ENCODE assay signal across 1 cellular context in the genomic region with DNA sequence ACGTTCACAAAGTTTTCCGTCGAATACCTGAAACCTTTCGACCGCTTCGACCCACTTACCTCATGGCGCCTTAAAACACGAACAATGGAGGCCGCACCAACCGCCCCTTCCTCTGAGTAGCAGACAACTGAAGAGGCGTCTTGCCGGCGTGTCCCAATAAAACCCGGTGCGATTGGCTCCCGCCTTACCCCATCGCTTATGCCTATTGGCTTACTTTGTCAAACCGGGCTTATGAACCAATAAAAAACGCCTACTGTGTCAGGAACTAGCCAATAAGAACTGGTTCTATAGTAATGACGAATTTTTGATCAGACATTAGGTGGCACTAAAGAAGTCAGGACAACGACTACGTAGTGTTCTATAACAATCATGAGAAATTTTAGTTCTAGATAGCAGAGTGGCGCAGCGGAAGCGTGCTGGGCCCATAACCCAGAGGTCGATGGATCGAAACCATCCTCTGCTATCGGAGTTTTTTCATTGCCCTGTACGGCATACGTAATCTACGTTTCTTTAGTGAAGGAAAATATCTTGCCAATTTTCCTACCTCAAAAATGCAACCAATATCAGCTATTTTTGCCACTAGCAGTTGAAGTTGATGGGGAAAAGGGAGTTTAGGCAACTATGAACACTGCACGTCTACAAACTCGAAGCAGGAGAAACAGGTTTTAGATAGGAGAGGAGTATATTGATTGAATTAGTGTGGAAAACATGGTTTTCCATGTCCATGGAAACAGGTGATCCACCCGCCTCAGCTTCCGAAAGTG.
TF ChIP-seq lines count a peak whose summit lies in the region.

TSS of gene ILF2 (minus strand) at position 135 of the 764 bp plus-strand sequence. CDS start at position 64, 71 bp downstream.

TF ChIP-seq in K562, 482 proteins besides CTCF, POLR2A, EP300 and RAD21 (continued from another document and continues in another):
- TF ChIP-seq, protein P1, sequence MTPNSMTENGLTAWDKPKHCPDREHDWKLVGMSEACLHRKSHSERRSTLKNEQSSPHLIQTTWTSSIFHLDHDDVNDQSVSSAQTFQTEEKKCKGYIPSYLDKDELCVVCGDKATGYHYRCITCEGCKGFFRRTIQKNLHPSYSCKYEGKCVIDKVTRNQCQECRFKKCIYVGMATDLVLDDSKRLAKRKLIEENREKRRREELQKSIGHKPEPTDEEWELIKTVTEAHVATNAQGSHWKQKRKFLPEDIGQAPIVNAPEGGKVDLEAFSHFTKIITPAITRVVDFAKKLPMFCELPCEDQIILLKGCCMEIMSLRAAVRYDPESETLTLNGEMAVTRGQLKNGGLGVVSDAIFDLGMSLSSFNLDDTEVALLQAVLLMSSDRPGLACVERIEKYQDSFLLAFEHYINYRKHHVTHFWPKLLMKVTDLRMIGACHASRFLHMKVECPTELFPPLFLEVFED (CRISPR knock-in tag; conservative IDR thresholded peaks at IDR 0.05), result no peak
- TF ChIP-seq SRSF9 (IDR thresholded peaks at IDR 0.05; ENCODE audit: borderline replicate concordance, low read depth, low read length) (no peak), ZNF197 (CRISPR knock-in tag; IDR thresholded peaks at IDR 0.05; ENCODE audit: low read depth) (no peak), PHTF2 (CRISPR knock-in tag; IDR thresholded peaks at IDR 0.05) (0 out of 2 replicates have a peak, but pooled peaks have one; percentile 42), NFYB (IDR thresholded peaks at IDR 0.05; ENCODE audit: extremely low read depth, insufficient read length) (peak; percentile 82), TAF15 (IDR thresholded peaks at IDR 0.05; ENCODE audit: low read depth, low read length) (no peak), TBL1XR1 (IDR thresholded peaks at IDR 0.05; ENCODE audit: low read length in 2 of 2) (peak in 1 of 2 experiments; percentile 98; a peak in 3 of 4 replicates), ERF (CRISPR knock-in tag; IDR thresholded peaks at IDR 0.05) (no peak), TBP (optimal IDR thresholded peaks at IDR 0.05; ENCODE audit: low read depth, low read length) (peak; percentile 100), ZNF384 (IDR thresholded peaks at IDR 0.05; ENCODE audit: low read depth, low read length) (peak; percentile 47; the same call in 1 of the 2 replicates), RBM25 (IDR thresholded peaks at IDR 0.05; ENCODE audit: low read depth, low read length, severe bottlenecking) (peak; percentile 96), GABPB1 (CRISPR knock-in tag; IDR thresholded peaks at IDR 0.05) (peak; percentile 67), TSHZ1 (CRISPR knock-in tag; IDR thresholded peaks at IDR 0.05) (no peak), SLC30A9 (CRISPR knock-in tag; IDR thresholded peaks at IDR 0.05) (no peak), ELF2 (CRISPR knock-in tag; IDR thresholded peaks at IDR 0.05) (no peak), DNMT1 (IDR thresholded peaks at IDR 0.05) (no peak), ELF1 (tag; IDR thresholded peaks at IDR 0.05) (peak; percentile 55; the same call in 1 of the 2 replicates), L3MBTL2 (IDR thresholded peaks at IDR 0.05) (peak; percentile 68), BRF2 (IDR thresholded peaks at IDR 0.05; ENCODE audit: borderline replicate concordance, insufficient read depth, insufficient read length) (no peak), E2F1 (CRISPR knock-in tag; IDR thresholded peaks at IDR 0.05) (no peak), ZZZ3 (IDR thresholded peaks at IDR 0.05) (no peak), ZFP36 (IDR thresholded peaks at IDR 0.05; ENCODE audit: low read depth, low read length, partially characterized antibody) (peak; percentile 9), HNRNPL (IDR thresholded peaks at IDR 0.05; ENCODE audit: low read depth, low read length) (no peak), FOXP4 (CRISPR knock-in tag; IDR thresholded peaks at IDR 0.05; ENCODE audit: borderline replicate concordance) (0 out of 2 replicates have a peak, but pooled peaks have one; percentile 33), JUNB (CRISPR knock-in tag; conservative IDR thresholded peaks at IDR 0.05) (no peak), SNAPC5 (CRISPR knock-in tag; IDR thresholded peaks at IDR 0.05) (no peak), ETS1 (conservative IDR thresholded peaks at IDR 0.05; ENCODE audit: control insufficient read depth, low read depth, low read length) (peak; percentile 96), CHD1 (IDR thresholded peaks at IDR 0.05; ENCODE audit: low read length) (peak; percentile 57), BCOR (IDR thresholded peaks at IDR 0.05) (no peak), PHF8 (IDR thresholded peaks at IDR 0.05; ENCODE audit: borderline replicate concordance, low read length) (peak; percentile 80; the same call in 1 of the 2 replicates), ETS2 (tag; IDR thresholded peaks at IDR 0.05; ENCODE audit: borderline replicate concordance, poor library complexity, severe bottlenecking) (no peak)
- TF ChIP-seq, protein P2, sequence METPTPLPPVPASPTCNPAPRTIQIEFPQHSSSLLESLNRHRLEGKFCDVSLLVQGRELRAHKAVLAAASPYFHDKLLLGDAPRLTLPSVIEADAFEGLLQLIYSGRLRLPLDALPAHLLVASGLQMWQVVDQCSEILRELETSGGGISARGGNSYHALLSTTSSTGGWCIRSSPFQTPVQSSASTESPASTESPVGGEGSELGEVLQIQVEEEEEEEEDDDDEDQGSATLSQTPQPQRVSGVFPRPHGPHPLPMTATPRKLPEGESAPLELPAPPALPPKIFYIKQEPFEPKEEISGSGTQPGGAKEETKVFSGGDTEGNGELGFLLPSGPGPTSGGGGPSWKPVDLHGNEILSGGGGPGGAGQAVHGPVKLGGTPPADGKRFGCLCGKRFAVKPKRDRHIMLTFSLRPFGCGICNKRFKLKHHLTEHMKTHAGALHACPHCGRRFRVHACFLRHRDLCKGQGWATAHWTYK (CRISPR knock-in tag; IDR thresholded peaks at IDR 0.05), result no peak
- TF ChIP-seq, protein P3, sequence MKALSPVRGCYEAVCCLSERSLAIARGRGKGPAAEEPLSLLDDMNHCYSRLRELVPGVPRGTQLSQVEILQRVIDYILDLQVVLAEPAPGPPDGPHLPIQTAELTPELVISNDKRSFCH (CRISPR knock-in tag; IDR thresholded peaks at IDR 0.05), result no peak
- TF ChIP-seq, protein P3 (tag; IDR thresholded peaks at IDR 0.05), result 0 out of 2 replicates have a peak, but pooled peaks have one; percentile 49
- TF ChIP-seq, protein P4, sequence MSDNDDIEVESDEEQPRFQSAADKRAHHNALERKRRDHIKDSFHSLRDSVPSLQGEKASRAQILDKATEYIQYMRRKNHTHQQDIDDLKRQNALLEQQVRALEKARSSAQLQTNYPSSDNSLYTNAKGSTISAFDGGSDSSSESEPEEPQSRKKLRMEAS (CRISPR knock-in tag; IDR thresholded peaks at IDR 0.05), result peak; percentile 70
- TF ChIP-seq, protein P5, sequence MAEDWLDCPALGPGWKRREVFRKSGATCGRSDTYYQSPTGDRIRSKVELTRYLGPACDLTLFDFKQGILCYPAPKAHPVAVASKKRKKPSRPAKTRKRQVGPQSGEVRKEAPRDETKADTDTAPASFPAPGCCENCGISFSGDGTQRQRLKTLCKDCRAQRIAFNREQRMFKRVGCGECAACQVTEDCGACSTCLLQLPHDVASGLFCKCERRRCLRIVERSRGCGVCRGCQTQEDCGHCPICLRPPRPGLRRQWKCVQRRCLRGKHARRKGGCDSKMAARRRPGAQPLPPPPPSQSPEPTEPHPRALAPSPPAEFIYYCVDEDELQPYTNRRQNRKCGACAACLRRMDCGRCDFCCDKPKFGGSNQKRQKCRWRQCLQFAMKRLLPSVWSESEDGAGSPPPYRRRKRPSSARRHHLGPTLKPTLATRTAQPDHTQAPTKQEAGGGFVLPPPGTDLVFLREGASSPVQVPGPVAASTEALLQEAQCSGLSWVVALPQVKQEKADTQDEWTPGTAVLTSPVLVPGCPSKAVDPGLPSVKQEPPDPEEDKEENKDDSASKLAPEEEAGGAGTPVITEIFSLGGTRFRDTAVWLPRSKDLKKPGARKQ (CRISPR knock-in tag; IDR thresholded peaks at IDR 0.05), result no peak
- TF ChIP-seq, protein P6, sequence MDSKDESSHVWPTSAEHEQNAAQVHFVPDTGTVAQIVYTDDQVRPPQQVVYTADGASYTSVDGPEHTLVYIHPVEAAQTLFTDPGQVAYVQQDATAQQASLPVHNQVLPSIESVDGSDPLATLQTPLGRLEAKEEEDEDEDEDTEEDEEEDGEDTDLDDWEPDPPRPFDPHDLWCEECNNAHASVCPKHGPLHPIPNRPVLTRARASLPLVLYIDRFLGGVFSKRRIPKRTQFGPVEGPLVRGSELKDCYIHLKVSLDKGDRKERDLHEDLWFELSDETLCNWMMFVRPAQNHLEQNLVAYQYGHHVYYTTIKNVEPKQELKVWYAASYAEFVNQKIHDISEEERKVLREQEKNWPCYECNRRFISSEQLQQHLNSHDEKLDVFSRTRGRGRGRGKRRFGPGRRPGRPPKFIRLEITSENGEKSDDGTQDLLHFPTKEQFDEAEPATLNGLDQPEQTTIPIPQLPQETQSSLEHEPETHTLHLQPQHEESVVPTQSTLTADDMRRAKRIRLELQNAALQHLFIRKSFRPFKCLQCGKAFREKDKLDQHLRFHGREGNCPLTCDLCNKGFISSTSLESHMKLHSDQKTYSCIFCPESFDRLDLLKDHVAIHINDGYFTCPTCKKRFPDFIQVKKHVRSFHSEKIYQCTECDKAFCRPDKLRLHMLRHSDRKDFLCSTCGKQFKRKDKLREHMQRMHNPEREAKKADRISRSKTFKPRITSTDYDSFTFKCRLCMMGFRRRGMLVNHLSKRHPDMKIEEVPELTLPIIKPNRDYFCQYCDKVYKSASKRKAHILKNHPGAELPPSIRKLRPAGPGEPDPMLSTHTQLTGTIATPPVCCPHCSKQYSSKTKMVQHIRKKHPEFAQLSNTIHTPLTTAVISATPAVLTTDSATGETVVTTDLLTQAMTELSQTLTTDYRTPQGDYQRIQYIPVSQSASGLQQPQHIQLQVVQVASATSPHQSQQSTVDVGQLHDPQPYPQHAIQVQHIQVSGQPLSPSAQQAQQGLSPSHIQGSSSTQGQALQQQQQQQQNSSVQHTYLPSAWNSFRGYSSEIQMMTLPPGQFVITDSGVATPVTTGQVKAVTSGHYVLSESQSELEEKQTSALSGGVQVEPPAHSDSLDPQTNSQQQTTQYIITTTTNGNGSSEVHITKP (IDR thresholded peaks at IDR 0.05; ENCODE audit: partially characterized antibody), result no peak
